In the genomic region with DNA sequence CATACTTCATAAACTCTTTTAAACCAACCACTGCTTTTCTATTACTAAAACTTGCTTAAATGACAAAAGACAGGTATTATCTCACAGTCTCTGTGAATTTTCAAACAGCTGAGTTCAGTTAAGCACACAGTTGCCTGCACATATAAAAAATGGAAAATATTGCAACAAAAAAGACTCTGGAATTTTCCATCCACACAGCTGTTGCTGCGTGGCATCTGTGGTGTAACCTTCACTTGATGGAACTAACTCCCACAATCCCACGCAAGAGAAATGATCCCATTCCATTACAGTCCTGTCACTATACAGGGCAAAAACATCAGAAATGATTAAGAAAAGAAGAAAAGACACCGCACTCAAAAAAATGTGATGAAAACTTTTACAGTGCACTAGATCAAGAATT, we compare ENCODE assay signal across 25 cellular contexts.
"Had no signal": no experiment of that assay in that cellular context is flagged by ENCODE, and none has a peak within 500 bp of the region (broad histone marks: within the 10 kb centered on the region; RNA-seq: fewer than 3 reads in every experiment).

No MANE protein-coding gene starts in this region.

- H3K4me1 ChIP-seq: foreskin keratinocyte, left ventricle myocardium inferior, parathyroid adenoma, psoas muscle, right lobe of liver, testis, tibial nerve, upper lobe of right lung, vagina had no signal

- H3K27ac ChIP-seq: coronary artery, foreskin keratinocyte, hepatocyte, left ventricle myocardium inferior, lower lobe of right lung, parathyroid adenoma, psoas muscle, right lobe of liver, testis, tibial nerve, upper lobe of right lung, vagina had no signal

- H3K4me3 ChIP-seq: coronary artery, hepatocyte, left ventricle myocardium inferior, lower lobe of right lung, psoas muscle, right lobe of liver, spleen, testis, tibial nerve, upper lobe of right lung, vagina had no signal

- H3K27me3 ChIP-seq: foreskin keratinocyte, hepatocyte, right lobe of liver, spleen, testis, tibial nerve, upper lobe of right lung, vagina had no signal

- ATAC-seq: foreskin keratinocyte; left cardiac atrium; lower lobe of right lung; naive thymus-derived CD4-positive, alpha-beta T cell; psoas muscle; right lobe of liver; stimulated activated naive B cell treated with anti-CD40 and anti-IgM and Interleukin-4, amounts not matched to agents 10 μg/mL and 1 μg/mL and 100 μg/mL, for 72 hours; stimulated activated naive CD8-positive, alpha-beta T cell treated with anti-CD3 and anti-CD28 coated beads, Interleukin-15, amount 100 ng/mL, for 72 hours; upper lobe of right lung had no signal

- H3K36me3 ChIP-seq: left ventricle myocardium inferior, lower lobe of right lung, right lobe of liver, spleen, tibial nerve, upper lobe of right lung, vagina had no signal

- DNase-seq: effector CD8-positive, alpha-beta T cell; foreskin keratinocyte; head of caudate nucleus; kidney; left cardiac atrium; left ventricle myocardium inferior; lower lobe of right lung; midbrain; naive thymus-derived CD4-positive, alpha-beta T cell; nephron progenitor cell; psoas muscle; retina; right lobe of liver; spleen; stimulated activated CD4-positive, alpha-beta T cell treated with anti-CD3 and anti-CD28 coated beads, Interleukin-2, amount 100 ng/mL, for 24 hours; stimulated activated CD4-positive, alpha-beta T cell treated with anti-CD3 and anti-CD28 coated beads, Interleukin-4, amount 100 ng/mL, for 4 hours; stimulated activated naive B cell treated with anti-CD40 and anti-IgM and Interleukin-4, amounts not matched to agents 10 μg/mL and 1 μg/mL and 100 μg/mL, for 72 hours; stimulated activated naive CD8-positive, alpha-beta T cell treated with anti-CD3 and anti-CD28 coated beads, Interleukin-15, amount 100 ng/mL, for 72 hours; testis; upper lobe of right lung had no signal

- H3K9me3 ChIP-seq: left ventricle myocardium inferior, lower lobe of right lung, psoas muscle, right lobe of liver, spleen, testis, tibial nerve, upper lobe of right lung, vagina had no signal
